ENCODE assay signal across 33 cellular contexts in genomic region chr17:52653014-52653413, GRCh38.
DNase-seq lines count a peak whose midpoint lies in the region; ATAC-seq, FAIRE-seq and TF ChIP-seq lines count a peak whose summit lies in the region.
"Had no signal": no experiment of that assay in that cellular context is flagged by ENCODE, and none has a peak within 500 bp of the region (broad histone marks: within the 10 kb centered on the region; RNA-seq: fewer than 3 reads in every experiment).

No MANE protein-coding gene starts in this region.

- no peaks in the 10 kb centered on the region for H3K79me2 ChIP-seq in HepG2 (ENCODE audit: insufficient read depth, low read length)
- no peaks in the 10 kb centered on the region for H3K79me2 ChIP-seq in SU-DHL-6 (ENCODE audit: insufficient read depth, low read length)

- H3K27ac ChIP-seq in HepG2 (ENCODE audit: extremely low read length, insufficient read depth, low read length) = no peak overlapping the region
- H3K27ac ChIP-seq in right lobe of liver = no peak overlapping the region
- H3K27ac ChIP-seq in SU-DHL-6 (ENCODE audit: low read depth, low read length) = no peak overlapping the region
- H3K27ac ChIP-seq: 22Rv1; A549; BLaER1; BLaER1 treated with 17β-estradiol and CSF1 and Interleukin-3, amounts not matched to agents 10 nM and 100 nM; C4-2B had no signal

- H3K4me1 Mint-ChIP-seq in activated CD8-positive, alpha-beta memory T cell treated with anti-CD3 and anti-CD28 coated beads, Interleukin-2, amount 10 ng/mL, durations not matched to agents 7 days and 5 days = no peaks in the 10 kb centered on the region
- H3K4me1 Mint-ChIP-seq: B cell; CD14-positive monocyte; CD4-positive, alpha-beta memory T cell; CD4-positive, CD25-positive, alpha-beta regulatory T cell; CD8-positive, alpha-beta memory T cell had no signal

- no peak for ATAC-seq in HepG2
- no peak for ATAC-seq in right lobe of liver
- no peak for ATAC-seq in activated CD8-positive, alpha-beta memory T cell treated with anti-CD3 and anti-CD28 coated beads, Interleukin-2, amount 10 ng/mL, durations not matched to agents 7 days and 5 days
- ATAC-seq: A549; CD8-positive, alpha-beta T cell had no signal

- H3K9me3 ChIP-seq in HepG2 (ENCODE audit: low read length) (peaks cover 59% of the 10 kb centered on the region), right lobe of liver (no peaks in the 10 kb centered on the region), SU-DHL-6 (ENCODE audit: insufficient read depth, low read length) (no peaks in the 10 kb centered on the region)
- H3K9me3 ChIP-seq: A549; BE2C; BLaER1; BLaER1 treated with 17β-estradiol and CSF1 and Interleukin-3, amounts not matched to agents 10 nM and 100 nM; Caco-2 had no signal

- H3K4me3 ChIP-seq in HepG2 (replicated peaks in 1 of 3; ENCODE audit: insufficient read depth in 1 of 3, low read depth in 2 of 3, low read length in 3 of 3) = no peak overlapping the region
- H3K4me3 ChIP-seq in right lobe of liver = no peak overlapping the region
- no peak overlapping the region for H3K4me3 ChIP-seq in SU-DHL-6 (ENCODE audit: insufficient read depth, low read length, poor library complexity, severe bottlenecking)
- H3K4me3 ChIP-seq: A549; BLaER1; BLaER1 treated with 17β-estradiol and CSF1 and Interleukin-3, amounts not matched to agents 10 nM and 100 nM had no signal

- CTCF ChIA-PET in HepG2 (lab: Yijun Ruan, JAX; ENCODE audit: low intra/inter-chr PET ratio, low total read pairs) = no interaction called here
- CTCF ChIA-PET in activated CD8-positive, alpha-beta memory T cell treated with anti-CD3 and anti-CD28 coated beads, Interleukin-2, amount 10 ng/mL, durations not matched to agents 7 days and 5 days (lab: Charles Lee) = no interaction called here

- in situ Hi-C loops in HepG2 (cut with HindIII; ENCODE audit: extremely low pct_ligation_motif_present, low pct_unique_long_range_greater_than_20kb) = no loop called here

- TF ChIP-seq CTCF in HepG2 (CRISPR knock-in tag; IDR thresholded peaks at IDR 0.05) = no peak
- no peak for TF ChIP-seq CTCF in right lobe of liver (IDR thresholded peaks at IDR 0.05)
- TF ChIP-seq CTCF in SU-DHL-6 (IDR thresholded peaks at IDR 0.05; ENCODE audit: insufficient read depth, low read length, poor library complexity, severe bottlenecking) = no peak

- no peaks in the 10 kb centered on the region for H3F3A ChIP-seq in SU-DHL-6 (ENCODE audit: insufficient read depth)

- TF ChIP-seq EP300 in HepG2 (IDR thresholded peaks at IDR 0.05; ENCODE audit: low read depth in 2 of 2, low read length in 2 of 2) (no peak), HepG2 (CRISPR knock-in tag; IDR thresholded peaks at IDR 0.05; ENCODE audit: borderline replicate concordance) (no peak)

- H2AFZ ChIP-seq in HepG2 (ENCODE audit: low read length) = no peak overlapping the region
- peak overlapping the region; percentile 16 for H2AFZ ChIP-seq in SU-DHL-6 (ENCODE audit: low read depth, low read length, severe bottlenecking)

- H3K27me3 Mint-ChIP-seq in activated CD8-positive, alpha-beta memory T cell treated with anti-CD3 and anti-CD28 coated beads, Interleukin-2, amount 10 ng/mL, durations not matched to agents 7 days and 5 days = no peaks in the 10 kb centered on the region
- H3K27me3 Mint-ChIP-seq: B cell; CD4-positive, alpha-beta memory T cell; CD4-positive, alpha-beta T cell; CD4-positive, CD25-positive, alpha-beta regulatory T cell; CD8-positive, alpha-beta memory T cell had no signal

- no peak overlapping the region for H3K4me3 Mint-ChIP-seq in activated CD8-positive, alpha-beta memory T cell treated with anti-CD3 and anti-CD28 coated beads, Interleukin-2, amount 10 ng/mL, durations not matched to agents 7 days and 5 days
- H3K4me3 Mint-ChIP-seq: B cell; CD14-positive monocyte; CD4-positive, alpha-beta memory T cell; CD4-positive, alpha-beta T cell; CD4-positive, CD25-positive, alpha-beta regulatory T cell; CD8-positive, alpha-beta memory T cell; CD8-positive, alpha-beta T cell had no signal

- H4K20me1 ChIP-seq in HepG2 (ENCODE audit: insufficient read depth, low read length) = no peaks in the 10 kb centered on the region
- H4K20me1 ChIP-seq in SU-DHL-6 (ENCODE audit: low read depth, low read length) = no peaks in the 10 kb centered on the region
- H4K20me1 ChIP-seq: BLaER1; BLaER1 treated with 17β-estradiol and CSF1 and Interleukin-3, amounts not matched to agents 10 nM and 100 nM had no signal

- H3K36me3 ChIP-seq in HepG2 (replicated peaks in 1 of 2; ENCODE audit: control insufficient read depth in 1 of 2, insufficient read depth in 2 of 2, low read length in 2 of 2) = no peaks in the 10 kb centered on the region
- H3K36me3 ChIP-seq in right lobe of liver = no peaks in the 10 kb centered on the region
- H3K36me3 ChIP-seq in SU-DHL-6 (ENCODE audit: low read length) = no peaks in the 10 kb centered on the region
- H3K36me3 ChIP-seq: BE2C; BLaER1; BLaER1 treated with 17β-estradiol and CSF1 and Interleukin-3, amounts not matched to agents 10 nM and 100 nM had no signal

- no peak for FAIRE-seq in HepG2 (lab: Jason Lieb, UNC)
- FAIRE-seq: A204.1, D721Med had no signal

- BruUV-seq in HepG2 (replicated peaks; lab: Mats Ljungman, UMichigan) = no TSS peak

- TF ChIP-seq RAD21 in HepG2 (CRISPR knock-in tag; IDR thresholded peaks at IDR 0.05) = no peak

- intact Hi-C loops in HepG2 (cut with micrococcal nuclease; ENCODE audit: unreplicated experiment) (no loop called here), right lobe of liver (cut with DNase I) (no loop called here)

- 1% methylated on average over 1 of the region's 1 CpG for WGBS in HepG2 (ENCODE audit: low lambda C conversion rate)
- 46% methylated on average over 1 of the region's 1 CpG for WGBS in right lobe of liver (ENCODE audit: insufficient coverage, low coverage, low lambda C conversion rate, missing lambda C conversion rate)

- H3K4me2 ChIP-seq in HepG2 (ENCODE audit: low read depth, low read length) = no peak overlapping the region
- H3K4me2 ChIP-seq in SU-DHL-6 (ENCODE audit: low read depth, low read length, poor library complexity, severe bottlenecking) = no peak overlapping the region
- H3K4me2 ChIP-seq: A549; BLaER1; BLaER1 treated with 17β-estradiol and CSF1 and Interleukin-3, amounts not matched to agents 10 nM and 100 nM had no signal

- no peaks in the 10 kb centered on the region for H3K4me1 ChIP-seq in HepG2 (ENCODE audit: insufficient read depth, low read length)
- H3K4me1 ChIP-seq in right lobe of liver = no peaks in the 10 kb centered on the region
- H3K4me1 ChIP-seq: A549, BE2C, BLaER1 had no signal

- peaks cover 2% of the 10 kb centered on the region for H3K9me3 Mint-ChIP-seq in activated CD8-positive, alpha-beta memory T cell treated with anti-CD3 and anti-CD28 coated beads, Interleukin-2, amount 10 ng/mL, durations not matched to agents 7 days and 5 days (ENCODE audit: low read depth)

- TF ChIP-seq POLR2A in HepG2 (IDR thresholded peaks at IDR 0.05; ENCODE audit: insufficient read depth in 1 of 2, low read depth in 2 of 2, low read length in 2 of 2) (no peak), right lobe of liver (IDR thresholded peaks at IDR 0.05) (no peak)

- H3K27ac Mint-ChIP-seq in activated CD8-positive, alpha-beta memory T cell treated with anti-CD3 and anti-CD28 coated beads, Interleukin-2, amount 10 ng/mL, durations not matched to agents 7 days and 5 days = no peak overlapping the region
- H3K27ac Mint-ChIP-seq: B cell; CD14-positive monocyte; CD4-positive, alpha-beta memory T cell; CD4-positive, alpha-beta T cell; CD4-positive, CD25-positive, alpha-beta regulatory T cell; CD8-positive, alpha-beta memory T cell; CD8-positive, alpha-beta T cell had no signal

- POLR2A ChIA-PET in HepG2 (lab: Yijun Ruan, JAX) = no interaction called here

- H3K27me3 ChIP-seq in HepG2 (ENCODE audit: control insufficient read depth in 1 of 2, insufficient read depth in 2 of 2, low read length in 2 of 2) (no peaks in the 10 kb centered on the region), right lobe of liver (peaks cover 0 to 5% of the 10 kb centered on the region in 2 donors), SU-DHL-6 (ENCODE audit: low read length) (no peaks in the 10 kb centered on the region)
- H3K27me3 ChIP-seq: BE2C; BLaER1; BLaER1 treated with 17β-estradiol and CSF1 and Interleukin-3, amounts not matched to agents 10 nM and 100 nM had no signal

- H3K9ac ChIP-seq in HepG2 (ENCODE audit: insufficient read depth, low read depth, low read length) = no peak overlapping the region
- no peak overlapping the region for H3K9ac ChIP-seq in SU-DHL-6 (ENCODE audit: low read length)
- H3K9ac ChIP-seq: BLaER1; BLaER1 treated with 17β-estradiol and CSF1 and Interleukin-3, amounts not matched to agents 10 nM and 100 nM had no signal

- no peaks in the 10 kb centered on the region for H3K36me3 Mint-ChIP-seq in activated CD8-positive, alpha-beta memory T cell treated with anti-CD3 and anti-CD28 coated beads, Interleukin-2, amount 10 ng/mL, durations not matched to agents 7 days and 5 days
- H3K36me3 Mint-ChIP-seq: CD14-positive monocyte; CD4-positive, alpha-beta memory T cell; CD4-positive, CD25-positive, alpha-beta regulatory T cell; CD8-positive, alpha-beta memory T cell; CD8-positive, alpha-beta T cell had no signal

- DNase-seq in HepG2 (ENCODE audit: low spot score) = no peak
- no peak for DNase-seq in right lobe of liver
- DNase-seq in activated CD8-positive, alpha-beta memory T cell treated with anti-CD3 and anti-CD28 coated beads, Interleukin-2, amount 10 ng/mL, durations not matched to agents 7 days and 5 days = no peak
- DNase-seq: 8988T; ACHN; AML-193; BE2C; C1 segment of cervical spinal cord; Caco-2; Calu3; CD4-positive, alpha-beta memory T cell; CD4-positive, alpha-beta T cell; CD4-positive, CD25-positive, alpha-beta regulatory T cell; CD8-positive, alpha-beta memory T cell; CD8-positive, alpha-beta T cell; COR-L47; DMS 273 treated with DMSO at 0.1 percent for 48 hours; DMS153; DMS53; DMS79; DMS79 treated with DMSO at 0.1 percent for 48 hours; DND-41; EL had no signal

- no peaks in the 10 kb centered on the region for H3K9me2 ChIP-seq in SU-DHL-6 (replicated peaks; ENCODE audit: insufficient read depth, low read length)

TF ChIP-seq in HepG2, 621 proteins besides CTCF, POLR2A, EP300 and RAD21:
- TF ChIP-seq HNRNPK (IDR thresholded peaks at IDR 0.05; ENCODE audit: low read depth, low read length, poor library complexity, severe bottlenecking) = peak; percentile 91
- TF ChIP-seq ZNF597 (CRISPR knock-in tag; IDR thresholded peaks at IDR 0.05) = no peak
- no peak for TF ChIP-seq ISL2 (CRISPR knock-in tag; IDR thresholded peaks at IDR 0.05)
